Comparison of ENCODE assay signal across 25 cellular contexts in the genomic region with DNA sequence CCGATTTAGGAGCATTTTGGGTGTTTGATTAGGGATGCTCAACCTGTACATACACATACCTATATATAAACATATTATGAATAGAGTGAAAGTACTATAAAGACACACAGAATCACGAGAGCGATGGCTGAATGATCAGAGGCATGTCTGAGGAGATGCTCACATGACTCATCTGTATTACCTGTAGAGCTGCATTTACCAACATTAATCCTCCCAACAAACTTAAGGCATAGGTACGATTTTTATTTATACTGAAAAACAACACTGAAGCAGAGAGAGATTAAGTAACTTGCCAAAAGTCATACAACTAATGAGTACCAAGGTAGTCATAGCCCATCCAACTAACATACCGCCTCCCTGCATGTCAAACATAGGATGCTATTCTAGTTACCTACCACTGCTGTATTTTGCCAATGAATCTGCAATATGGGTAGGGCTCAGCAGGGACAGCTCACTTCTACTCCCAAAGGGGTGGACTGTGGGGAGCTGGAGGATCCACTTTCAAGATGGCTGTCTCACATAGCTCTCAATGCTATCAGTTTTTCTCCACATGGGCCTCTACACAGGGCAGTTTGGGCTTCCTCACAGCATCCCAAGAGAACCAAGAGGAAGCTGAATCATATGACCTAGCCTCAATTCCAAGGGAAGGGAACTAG. TPM values are rescaled to one million over a fixed set of nuclear protein-coding genes. Genes with fewer than 3 reads are reported as not detected.
DNase-seq lines count a peak whose midpoint lies in the region; ATAC-seq, FAIRE-seq and TF ChIP-seq lines count a peak whose summit lies in the region.
"Had no signal": no experiment of that assay in that cellular context is flagged by ENCODE, and none has a peak within 500 bp of the region (broad histone marks: within the 10 kb centered on the region; RNA-seq: fewer than 3 reads in every experiment).

No MANE protein-coding gene starts in this region.

- H3K27ac ChIP-seq in OCI-LY7 (ENCODE audit: low read depth, low read length, poor library complexity, severe bottlenecking) (no peak overlapping the region), endodermal cell (ENCODE audit: low read depth, low read length) (no peak overlapping the region), gastroesophageal sphincter (no peak overlapping the region)

- H3K27me3 Mint-ChIP-seq in endodermal cell (ENCODE audit: insufficient read depth): no peaks in the 10 kb centered on the region
- H3K27me3 Mint-ChIP-seq: IgD-negative memory B cell had no signal

- BruUV-seq in OCI-LY7 (replicated peaks; lab: Mats Ljungman, UMichigan): no TSS peak

- 99% methylated on average over 4 of the region's 5 CpGs; no CpG with 5 or more reads in 1 of the 2 experiments for WGBS in endodermal cell (ENCODE audit: insufficient coverage in 1 of 2, insufficient read length in 1 of 2), 2 experiments
- WGBS in gastroesophageal sphincter (ENCODE audit: low coverage in 1 of 2), 2 donors: 87 to 92% methylated on average over 4 to 5 of the region's 5 CpGs

- peaks cover 17% of the 10 kb centered on the region for H3K4me1 Mint-ChIP-seq in endodermal cell

- H3K4me3 ChIP-seq in OCI-LY7 (ENCODE audit: low read depth, low read length, poor library complexity, severe bottlenecking) (no peak overlapping the region), endodermal cell (ENCODE audit: low read length) (no peak overlapping the region), gastroesophageal sphincter (no peak overlapping the region)
- H3K4me3 ChIP-seq: MG63 had no signal

- no peak overlapping the region for H2AFZ ChIP-seq in OCI-LY7 (ENCODE audit: low read length)

- H3K27me3 ChIP-seq in endodermal cell (ENCODE audit: control insufficient read depth, insufficient read depth, low read length, poor library complexity, severe bottlenecking): no peaks in the 10 kb centered on the region
- H3K27me3 ChIP-seq in gastroesophageal sphincter: no peaks in the 10 kb centered on the region
- H3K27me3 ChIP-seq: MG63 had no signal

- intact Hi-C loops in OCI-LY7 (cut with micrococcal nuclease; ENCODE audit: unreplicated experiment): no loop called here

- H3K4me1 ChIP-seq in OCI-LY7 (ENCODE audit: insufficient read depth, low read length, poor library complexity, severe bottlenecking): peaks cover 33% of the 10 kb centered on the region
- H3K4me1 ChIP-seq in endodermal cell (ENCODE audit: control insufficient read depth, insufficient read depth, low read length): no peaks in the 10 kb centered on the region
- peaks cover 0 to 10% (median 0%) of the 10 kb centered on the region in 3 donors for H3K4me1 ChIP-seq in gastroesophageal sphincter

- no peak overlapping the region for H3K4me2 ChIP-seq in OCI-LY7 (ENCODE audit: low read length)
- H3K4me2 ChIP-seq: SK-N-SH had no signal

- peak; percentile 3 for DNase-seq in stimulated activated CD4-positive, alpha-beta T cell treated with anti-CD3 and anti-CD28 coated beads, Interleukin-4, amount 100 ng/mL, for 24 hours
- no peak for DNase-seq in stimulated activated CD4-positive, alpha-beta T cell treated with anti-CD3 and anti-CD28 coated beads, Interleukin-15, amount 100 ng/mL, for 24 hours
- DNase-seq in OCI-LY7 (ENCODE audit: low spot score): peak; percentile 16
- peak; percentile 27 for DNase-seq in endodermal cell
- DNase-seq in ureter (ENCODE audit: low spot score): peak; percentile 20
- no peak for DNase-seq in RCC 7860 (ENCODE audit: low spot score)
- DNase-seq: AML-193; DND-41; H9; Kasumi-1; MG63; NCI-H1048; NCI-H1694; NCI-H2081 treated with DMSO at 0.1 percent for 48 hours; NCI-H748 treated with DMSO at 0.1 percent for 48 hours; NK-92 treated with Interleukin-12 subunit alpha and Interleukin-12 subunit beta, amount 100 ng/mL, for 24 hours; SHP77 treated with DMSO at 0.1 percent for 48 hours; SK-N-SH had no signal

- TF ChIP-seq EP300 in gastroesophageal sphincter (IDR thresholded peaks at IDR 0.05): no peak

- peaks cover 40% of the 10 kb centered on the region for H3K79me2 ChIP-seq in OCI-LY7 (ENCODE audit: insufficient read depth, low read depth, low read length)

- peaks cover 94% of the 10 kb centered on the region for H3K36me3 ChIP-seq in OCI-LY7 (ENCODE audit: insufficient read depth, low read length)
- peaks cover 45% of the 10 kb centered on the region for H3K36me3 ChIP-seq in endodermal cell (ENCODE audit: control insufficient read depth, insufficient read depth, low read length)
- peaks cover 0 to 22% of the 10 kb centered on the region in 2 donors for H3K36me3 ChIP-seq in gastroesophageal sphincter

- FAIRE-seq in RCC 7860 (lab: Jason Lieb, UNC): no peak
- FAIRE-seq: HTR-8/SVneo had no signal

- no peaks in the 10 kb centered on the region for H3K9me3 Mint-ChIP-seq in endodermal cell
- H3K9me3 Mint-ChIP-seq: H9, IgD-negative memory B cell had no signal

- ATAC-seq in HG02610 (IDR thresholded peaks at IDR 0.05; ENCODE audit: unreplicated experiment) (no peak), gastroesophageal sphincter (no peak)

- H3K36me3 Mint-ChIP-seq in endodermal cell (ENCODE audit: low read depth): peaks cover 36% of the 10 kb centered on the region

- no peak overlapping the region for H3K27ac Mint-ChIP-seq in endodermal cell
- H3K27ac Mint-ChIP-seq: CD14-positive monocyte, H9, IgD-negative memory B cell had no signal

- TF ChIP-seq CTCF in OCI-LY7 (conservative IDR thresholded peaks at IDR 0.05; ENCODE audit: low read length): no peak
- no peak for TF ChIP-seq CTCF in endodermal cell (conservative IDR thresholded peaks at IDR 0.05)
- TF ChIP-seq CTCF in gastroesophageal sphincter (IDR thresholded peaks at IDR 0.05): no peak

- no peak overlapping the region for H3K4me3 Mint-ChIP-seq in endodermal cell
- H3K4me3 Mint-ChIP-seq: CD14-positive monocyte, H9, IgD-negative memory B cell had no signal

- H3K9me3 ChIP-seq in OCI-LY7 (ENCODE audit: low read length) (no peaks in the 10 kb centered on the region), endodermal cell (ENCODE audit: control insufficient read depth, low read length) (no peaks in the 10 kb centered on the region), gastroesophageal sphincter (no peaks in the 10 kb centered on the region)
- H3K9me3 ChIP-seq: SK-N-SH had no signal

- no peak overlapping the region for H3K9ac ChIP-seq in endodermal cell (ENCODE audit: extremely low read depth, low read length, poor library complexity, severe bottlenecking)
- H3K9ac ChIP-seq: SK-N-SH had no signal

- H4K20me1 ChIP-seq in OCI-LY7 (ENCODE audit: insufficient read depth, low read length): no peaks in the 10 kb centered on the region; the same call in 1 of the 2 replicates

- POLR2A ChIA-PET in OCI-LY7 (lab: Charles Lee): interaction anchor here (0.6 to 1.7 kb wide), 3 partner anchors 12 to 121 kb away, joined by 3 to 4 read pairs (median 3); no protein-coding TSS in a partner anchor

- CTCF ChIA-PET in OCI-LY7 (lab: Charles Lee; ENCODE audit: unreplicated experiment): no interaction called here

- no peaks in the 10 kb centered on the region for H3K9me2 ChIP-seq in OCI-LY7 (ENCODE audit: insufficient read depth, low read length)
- H3K9me2 ChIP-seq: SK-N-SH had no signal

- TF ChIP-seq POLR2A in gastroesophageal sphincter (IDR thresholded peaks at IDR 0.05): no peak

RNA-seq across cellular contexts. Expression of a gene that starts 7.3 kb away (rescaled TPM):
- 16.9 and 18.1 TPM in 2 replicates for total RNA-seq in OCI-LY7 (2014; rRNA removed; shearing (Covaris generic))
- total RNA-seq in OCI-LY7 (2022) (19.3 and 24.8 TPM in 2 replicates), endodermal cell (10 to 100 TPM; 10.6 to 12.9 TPM), ureter (15.7 TPM), gastroesophageal sphincter (10 to 100 TPM; 12.0 to 18.7 (median 13.7) TPM)
- 10.5 TPM for polyA plus RNA-seq in endodermal cell (2013, experiment 1 of 2)
- 8.3 TPM for polyA plus RNA-seq in endodermal cell (2013, experiment 2 of 2)

RNA-seq across cellular contexts. Expression of a gene that starts 7.8 kb away (rescaled TPM):
- total RNA-seq in OCI-LY7 (2014; rRNA removed; shearing (Covaris generic)): 168 and 205 TPM in 2 replicates
- total RNA-seq in OCI-LY7 (2022): 149 and 153 TPM in 2 replicates
- 10 to 100 TPM; 38.9 to 44.8 TPM for total RNA-seq in endodermal cell
- polyA plus RNA-seq in endodermal cell (2013, experiment 1 of 2): 65.6 TPM
- polyA plus RNA-seq in endodermal cell (2013, experiment 2 of 2): 58.9 TPM
- 98.6 TPM for total RNA-seq in ureter
- 10 to 100 TPM; 60.5 to 84.7 (median 69.8) TPM for total RNA-seq in gastroesophageal sphincter

RNA-seq across cellular contexts. Expression of a gene that starts 10.3 kb away (rescaled TPM):
- 0.41 TPM in 1 of 2 replicates, not detected in the other for total RNA-seq in OCI-LY7 (2014; rRNA removed; shearing (Covaris generic))
- total RNA-seq in OCI-LY7 (2022) (3.8 and 4.0 TPM in 2 replicates), endodermal cell (10 to 100 TPM; 16.8 to 26.8 TPM), ureter (9.9 TPM), gastroesophageal sphincter (10 to 100 TPM in 3 of 4 donors, 1 to 10 TPM in 1; 6.5 to 41.6 (median 29.6) TPM)
- polyA plus RNA-seq in endodermal cell (2013, experiment 1 of 2): 24.6 TPM
- polyA plus RNA-seq in endodermal cell (2013, experiment 2 of 2): 22.9 TPM
- total RNA-seq: G401, RPMI7951 had no signal
- polyA plus RNA-seq: CD14-positive monocyte, IgD-negative memory B cell had no signal

RNA-seq across cellular contexts. Expression of a gene that starts 23.5 kb away (rescaled TPM):
- total RNA-seq in OCI-LY7 (2014; rRNA removed; shearing (Covaris generic)): 42.5 and 59.6 TPM in 2 replicates
- total RNA-seq in OCI-LY7 (2022) (124 and 126 TPM in 2 replicates), endodermal cell (10 to 100 TPM; 55.0 to 64.1 TPM), ureter (225 TPM), gastroesophageal sphincter (100 to 1,000 TPM in 3 of 4 donors, 10 to 100 TPM in 1; 56.7 to 134 (median 120) TPM)
- 66.3 TPM for polyA plus RNA-seq in endodermal cell (2013, experiment 1 of 2)
- 63.7 TPM for polyA plus RNA-seq in endodermal cell (2013, experiment 2 of 2)

RNA-seq across cellular contexts. Expression of a gene that starts 31.1 kb away (rescaled TPM):
- total RNA-seq in OCI-LY7 (2014; rRNA removed; shearing (Covaris generic)): 4.4 and 10.0 TPM in 2 replicates
- total RNA-seq in OCI-LY7 (2022): 46.4 and 62.9 TPM in 2 replicates
- 10 to 100 TPM; 53.3 to 60.3 TPM for total RNA-seq in endodermal cell
- 44.5 TPM for polyA plus RNA-seq in endodermal cell (2013, experiment 1 of 2)
- polyA plus RNA-seq in endodermal cell (2013, experiment 2 of 2): 40.5 TPM
- 31.8 TPM for total RNA-seq in ureter
- 10 to 100 TPM in 3 of 4 donors, 1 to 10 TPM in 1; 5.7 to 16.2 (median 15.6) TPM for total RNA-seq in gastroesophageal sphincter

Comparison
In these comparisons a context has a peak if more than half of its experiments do, and no peak if none do; other contexts are left out.
1. DNase-seq: peak in stimulated activated CD4-positive, alpha-beta T cell treated with anti-CD3 and anti-CD28 coated beads, Interleukin-4, amount 100 ng/mL, for 24 hours (single experiment), OCI-LY7 (single experiment), endodermal cell (single experiment) and ureter (single experiment); none in stimulated activated CD4-positive, alpha-beta T cell treated with anti-CD3 and anti-CD28 coated beads, Interleukin-15, amount 100 ng/mL, for 24 hours (single experiment) and RCC 7860 (single experiment).